In the genomic region with DNA sequence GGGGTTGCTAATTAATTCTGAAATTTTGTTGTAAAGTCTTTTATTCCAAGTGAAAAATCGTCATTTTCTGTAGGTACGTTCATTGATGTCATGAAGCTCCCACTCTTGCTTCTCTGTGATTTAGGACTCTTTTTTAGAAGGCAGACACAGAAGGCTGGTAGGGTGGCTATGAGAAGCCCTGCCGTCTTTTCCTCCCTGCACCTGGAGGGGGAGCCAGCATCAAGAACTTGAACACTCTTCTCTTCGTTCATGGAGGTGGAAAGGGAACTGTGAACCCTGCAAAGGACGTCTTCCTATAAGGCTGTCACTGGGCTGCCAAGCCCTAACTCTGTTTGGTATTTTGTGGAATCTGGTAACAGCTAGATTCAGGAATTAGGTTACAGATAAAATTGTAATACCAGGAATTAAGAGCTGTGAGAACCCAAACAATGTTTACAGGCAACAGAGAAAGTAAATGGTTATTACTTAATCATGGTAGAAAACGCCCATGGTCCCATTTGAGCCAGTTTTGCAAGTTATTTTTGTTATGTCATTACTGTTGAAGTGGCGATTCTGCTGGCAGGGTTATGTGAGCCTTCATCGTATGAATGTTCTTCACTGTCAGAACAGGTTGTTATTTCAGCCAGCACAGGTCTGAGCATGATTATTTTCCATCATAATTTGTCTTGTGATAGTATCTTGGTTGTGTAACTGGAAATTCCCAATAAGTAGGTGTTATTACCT, we compare ENCODE assay signal across 8 cellular contexts.
DNase-seq lines count a peak whose midpoint lies in the region; ATAC-seq lines count a peak whose summit lies in the region.

No MANE protein-coding gene starts in this region.

- ATAC-seq in GM19397 (IDR thresholded peaks at IDR 0.05; ENCODE audit: unreplicated experiment): peak; percentile 85
- ATAC-seq in HG03175 (IDR thresholded peaks at IDR 0.05; ENCODE audit: unreplicated experiment): peak; percentile 89

- H3K27me3 Mint-ChIP-seq in activated naive CD4-positive, alpha-beta T cell treated with anti-CD3 and anti-CD28 coated beads for 36 hours (ENCODE audit: low read depth): peaks cover 12% of the 10 kb centered on the region

- DNase-seq in ELF-1 (ENCODE audit: low read depth, low spot score): peak; percentile 68
- peak; percentile 96 for DNase-seq in NCI-H510A treated with DMSO at 0.1 percent for 48 hours (lab: John Stamatoyannopoulos, UW)
- peak; percentile 62 for DNase-seq in activated naive CD4-positive, alpha-beta T cell treated with anti-CD3 and anti-CD28 coated beads for 36 hours
- peak; percentile 41 for DNase-seq in iPS DF 4.7 (ENCODE audit: extremely low read depth, low spot score)
- DNase-seq in stimulated activated CD4-positive, alpha-beta T cell treated with anti-CD3 and anti-CD28 coated beads, TNF-alpha, amount 100 ng/mL, for 48 hours (ENCODE audit: low read depth in 3 of 3): peak; percentile 1 to 9 (median 2)
- DNase-seq in cerebellar nuclear complex (lab: John Stamatoyannopoulos, UW): no peak

- intact Hi-C loops in activated naive CD4-positive, alpha-beta T cell treated with anti-CD3 and anti-CD28 coated beads for 36 hours (cut with micrococcal nuclease): loop anchor here (1.0 kb wide), 1 partner anchor 108 kb away; no protein-coding TSS in a partner anchor

- H3K4me3 Mint-ChIP-seq in activated naive CD4-positive, alpha-beta T cell treated with anti-CD3 and anti-CD28 coated beads for 36 hours: no peak overlapping the region

- H3K36me3 Mint-ChIP-seq in activated naive CD4-positive, alpha-beta T cell treated with anti-CD3 and anti-CD28 coated beads for 36 hours (ENCODE audit: low read depth): no peaks in the 10 kb centered on the region

- H3K27ac Mint-ChIP-seq in activated naive CD4-positive, alpha-beta T cell treated with anti-CD3 and anti-CD28 coated beads for 36 hours: no peak overlapping the region

- H3K9me3 Mint-ChIP-seq in activated naive CD4-positive, alpha-beta T cell treated with anti-CD3 and anti-CD28 coated beads for 36 hours: no peaks in the 10 kb centered on the region

- CTCF ChIA-PET in activated naive CD4-positive, alpha-beta T cell treated with anti-CD3 and anti-CD28 coated beads for 36 hours (lab: Charles Lee): interaction anchor here (0.9 to 2.0 kb wide), 2 partner anchors 10 to 14 kb away, joined by 3 to 13 read pairs; no protein-coding TSS in a partner anchor

- H3K4me1 Mint-ChIP-seq in activated naive CD4-positive, alpha-beta T cell treated with anti-CD3 and anti-CD28 coated beads for 36 hours (ENCODE audit: low read depth): peaks cover 2% of the 10 kb centered on the region

Comparison
In these comparisons a context has a peak if more than half of its experiments do, and no peak if none do; other contexts are left out.
1. DNase-seq: peak in ELF-1 (single experiment), NCI-H510A treated with DMSO at 0.1 percent for 48 hours (single experiment), activated naive CD4-positive, alpha-beta T cell treated with anti-CD3 and anti-CD28 coated beads for 36 hours (single experiment), iPS DF 4.7 (single experiment) and stimulated activated CD4-positive, alpha-beta T cell treated with anti-CD3 and anti-CD28 coated beads, TNF-alpha, amount 100 ng/mL, for 48 hours (3 of 3); none in cerebellar nuclear complex (0 of 2).